In the genomic region with DNA sequence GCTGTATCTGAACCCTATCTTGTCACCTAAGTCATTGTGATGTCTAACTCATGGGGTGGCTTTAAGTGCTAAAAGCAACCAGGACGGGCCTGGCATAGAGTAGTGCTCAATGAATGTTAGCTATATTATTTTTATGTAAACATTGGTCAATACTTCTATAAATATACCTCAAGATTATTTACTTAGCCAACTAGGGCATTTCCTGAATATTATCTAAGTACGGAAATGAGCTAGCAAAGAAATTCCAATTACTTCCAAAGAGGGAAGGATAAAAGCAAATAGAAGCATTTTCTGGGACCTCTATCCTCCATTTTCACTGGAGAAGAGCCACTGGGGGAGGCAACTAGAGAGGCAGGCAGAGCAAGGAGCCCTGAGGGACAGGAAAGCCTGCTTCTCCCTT, we compare ENCODE assay signal across 1 cellular context.
TF ChIP-seq lines count a peak whose summit lies in the region.

No MANE protein-coding gene starts in this region.

TF ChIP-seq in SK-N-SH, 30 proteins besides CTCF, POLR2A, EP300 and RAD21:
- TF ChIP-seq, protein P1, sequence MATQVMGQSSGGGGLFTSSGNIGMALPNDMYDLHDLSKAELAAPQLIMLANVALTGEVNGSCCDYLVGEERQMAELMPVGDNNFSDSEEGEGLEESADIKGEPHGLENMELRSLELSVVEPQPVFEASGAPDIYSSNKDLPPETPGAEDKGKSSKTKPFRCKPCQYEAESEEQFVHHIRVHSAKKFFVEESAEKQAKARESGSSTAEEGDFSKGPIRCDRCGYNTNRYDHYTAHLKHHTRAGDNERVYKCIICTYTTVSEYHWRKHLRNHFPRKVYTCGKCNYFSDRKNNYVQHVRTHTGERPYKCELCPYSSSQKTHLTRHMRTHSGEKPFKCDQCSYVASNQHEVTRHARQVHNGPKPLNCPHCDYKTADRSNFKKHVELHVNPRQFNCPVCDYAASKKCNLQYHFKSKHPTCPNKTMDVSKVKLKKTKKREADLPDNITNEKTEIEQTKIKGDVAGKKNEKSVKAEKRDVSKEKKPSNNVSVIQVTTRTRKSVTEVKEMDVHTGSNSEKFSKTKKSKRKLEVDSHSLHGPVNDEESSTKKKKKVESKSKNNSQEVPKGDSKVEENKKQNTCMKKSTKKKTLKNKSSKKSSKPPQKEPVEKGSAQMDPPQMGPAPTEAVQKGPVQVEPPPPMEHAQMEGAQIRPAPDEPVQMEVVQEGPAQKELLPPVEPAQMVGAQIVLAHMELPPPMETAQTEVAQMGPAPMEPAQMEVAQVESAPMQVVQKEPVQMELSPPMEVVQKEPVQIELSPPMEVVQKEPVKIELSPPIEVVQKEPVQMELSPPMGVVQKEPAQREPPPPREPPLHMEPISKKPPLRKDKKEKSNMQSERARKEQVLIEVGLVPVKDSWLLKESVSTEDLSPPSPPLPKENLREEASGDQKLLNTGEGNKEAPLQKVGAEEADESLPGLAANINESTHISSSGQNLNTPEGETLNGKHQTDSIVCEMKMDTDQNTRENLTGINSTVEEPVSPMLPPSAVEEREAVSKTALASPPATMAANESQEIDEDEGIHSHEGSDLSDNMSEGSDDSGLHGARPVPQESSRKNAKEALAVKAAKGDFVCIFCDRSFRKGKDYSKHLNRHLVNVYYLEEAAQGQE (IDR thresholded peaks at IDR 0.05; ENCODE audit: low read depth, low read length), result no peak
- TF ChIP-seq SIN3A (IDR thresholded peaks at IDR 0.05; ENCODE audit: borderline replicate concordance, low read depth, low read length) (no peak), RFX5 (IDR thresholded peaks at IDR 0.05; ENCODE audit: low read length) (no peak), TEAD4 (IDR thresholded peaks at IDR 0.05; ENCODE audit: borderline replicate concordance, insufficient read depth) (no peak), NRF1 (IDR thresholded peaks at IDR 0.05; ENCODE audit: low read depth, low read length) (no peak), MEF2A (IDR thresholded peaks at IDR 0.05; ENCODE audit: borderline replicate concordance, low read depth) (no peak), SMC3 (IDR thresholded peaks at IDR 0.05; ENCODE audit: low read depth, low read length) (no peak), EZH2phosphoT487 (IDR thresholded peaks at IDR 0.05; ENCODE audit: borderline replicate concordance, low read depth) (no peak), TCF12 (IDR thresholded peaks at IDR 0.05) (no peak), CHD2 (IDR thresholded peaks at IDR 0.05; ENCODE audit: low read length, partially characterized antibody) (no peak), FOXM1 (IDR thresholded peaks at IDR 0.05; ENCODE audit: low read depth) (no peak), GABPA (IDR thresholded peaks at IDR 0.05; ENCODE audit: low read depth) (no peak), MXI1 (IDR thresholded peaks at IDR 0.05; ENCODE audit: low read depth, low read length) (no peak), RCOR1 (IDR thresholded peaks at IDR 0.05; ENCODE audit: low read length) (no peak), RXRA (IDR thresholded peaks at IDR 0.05; ENCODE audit: borderline replicate concordance, low read depth) (no peak)
- TF ChIP-seq, protein P2, sequence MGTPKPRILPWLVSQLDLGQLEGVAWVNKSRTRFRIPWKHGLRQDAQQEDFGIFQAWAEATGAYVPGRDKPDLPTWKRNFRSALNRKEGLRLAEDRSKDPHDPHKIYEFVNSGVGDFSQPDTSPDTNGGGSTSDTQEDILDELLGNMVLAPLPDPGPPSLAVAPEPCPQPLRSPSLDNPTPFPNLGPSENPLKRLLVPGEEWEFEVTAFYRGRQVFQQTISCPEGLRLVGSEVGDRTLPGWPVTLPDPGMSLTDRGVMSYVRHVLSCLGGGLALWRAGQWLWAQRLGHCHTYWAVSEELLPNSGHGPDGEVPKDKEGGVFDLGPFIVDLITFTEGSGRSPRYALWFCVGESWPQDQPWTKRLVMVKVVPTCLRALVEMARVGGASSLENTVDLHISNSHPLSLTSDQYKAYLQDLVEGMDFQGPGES (IDR thresholded peaks at IDR 0.05; ENCODE audit: low read depth, low read length), result no peak
- TF ChIP-seq, protein P3, sequence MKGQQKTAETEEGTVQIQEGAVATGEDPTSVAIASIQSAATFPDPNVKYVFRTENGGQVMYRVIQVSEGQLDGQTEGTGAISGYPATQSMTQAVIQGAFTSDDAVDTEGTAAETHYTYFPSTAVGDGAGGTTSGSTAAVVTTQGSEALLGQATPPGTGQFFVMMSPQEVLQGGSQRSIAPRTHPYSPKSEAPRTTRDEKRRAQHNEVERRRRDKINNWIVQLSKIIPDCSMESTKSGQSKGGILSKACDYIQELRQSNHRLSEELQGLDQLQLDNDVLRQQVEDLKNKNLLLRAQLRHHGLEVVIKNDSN (IDR thresholded peaks at IDR 0.05; ENCODE audit: borderline replicate concordance, low read depth), result no peak
- TF ChIP-seq, protein P4, sequence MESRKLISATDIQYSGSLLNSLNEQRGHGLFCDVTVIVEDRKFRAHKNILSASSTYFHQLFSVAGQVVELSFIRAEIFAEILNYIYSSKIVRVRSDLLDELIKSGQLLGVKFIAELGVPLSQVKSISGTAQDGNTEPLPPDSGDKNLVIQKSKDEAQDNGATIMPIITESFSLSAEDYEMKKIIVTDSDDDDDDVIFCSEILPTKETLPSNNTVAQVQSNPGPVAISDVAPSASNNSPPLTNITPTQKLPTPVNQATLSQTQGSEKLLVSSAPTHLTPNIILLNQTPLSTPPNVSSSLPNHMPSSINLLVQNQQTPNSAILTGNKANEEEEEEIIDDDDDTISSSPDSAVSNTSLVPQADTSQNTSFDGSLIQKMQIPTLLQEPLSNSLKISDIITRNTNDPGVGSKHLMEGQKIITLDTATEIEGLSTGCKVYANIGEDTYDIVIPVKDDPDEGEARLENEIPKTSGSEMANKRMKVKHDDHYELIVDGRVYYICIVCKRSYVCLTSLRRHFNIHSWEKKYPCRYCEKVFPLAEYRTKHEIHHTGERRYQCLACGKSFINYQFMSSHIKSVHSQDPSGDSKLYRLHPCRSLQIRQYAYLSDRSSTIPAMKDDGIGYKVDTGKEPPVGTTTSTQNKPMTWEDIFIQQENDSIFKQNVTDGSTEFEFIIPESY (IDR thresholded peaks at IDR 0.05; ENCODE audit: borderline replicate concordance, low read depth), result no peak
